In genomic region chr5:154823605-154824004, GRCh38 we compare ENCODE assay signal across 3 cellular contexts.
A peak's percentile ranks its signal among the peaks of the same experiment; 100 is the strongest.
TF ChIP-seq lines count a peak whose summit lies in the region.

No MANE protein-coding gene starts in this region.

TF ChIP-seq in GM23338, 12 proteins besides CTCF, POLR2A, EP300 and RAD21:
- no peak for TF ChIP-seq STAT1 (IDR thresholded peaks at IDR 0.05; ENCODE audit: unreplicated experiment)
- no peak for TF ChIP-seq NANOG (IDR thresholded peaks at IDR 0.05; ENCODE audit: borderline replicate concordance)
- no peak for TF ChIP-seq ZNF114 (CRISPR knock-in tag; IDR thresholded peaks at IDR 0.05)
- no peak for TF ChIP-seq EZH2phosphoT487 (IDR thresholded peaks at IDR 0.05; ENCODE audit: unreplicated experiment)
- no peak for TF ChIP-seq ZNF462 (CRISPR knock-in tag; IDR thresholded peaks at IDR 0.05)
TF ChIP-seq in GM23338: peak in this region for 0.

TF ChIP-seq in IMR-90, 13 proteins besides CTCF, POLR2A, EP300 and RAD21:
- TF ChIP-seq MXI1 (IDR thresholded peaks at IDR 0.05; ENCODE audit: borderline replicate concordance, low read depth, low read length) (no peak), NFE2L2 (IDR thresholded peaks at IDR 0.05; ENCODE audit: low read depth, low read length) (no peak), ELK1 (IDR thresholded peaks at IDR 0.05; ENCODE audit: borderline replicate concordance, low read depth, low read length) (no peak), CHD1 (IDR thresholded peaks at IDR 0.05; ENCODE audit: low read depth, low read length) (no peak), RFX5 (IDR thresholded peaks at IDR 0.05; ENCODE audit: low read depth, low read length) (no peak), SMC3 (IDR thresholded peaks at IDR 0.05; ENCODE audit: low read depth, low read length) (no peak), USF2 (IDR thresholded peaks at IDR 0.05; ENCODE audit: low read depth, low read length) (no peak)

TF ChIP-seq in endothelial cell of umbilical vein, 7 proteins besides CTCF, POLR2A, EP300 and RAD21:
- TF ChIP-seq POLR2AphosphoS5 (IDR thresholded peaks at IDR 0.05; ENCODE audit: insufficient read depth, low read depth, low read length) (peak; percentile 21), MYC (IDR thresholded peaks at IDR 0.05; ENCODE audit: low read depth, low read length) (no peak)
